In the genomic region with DNA sequence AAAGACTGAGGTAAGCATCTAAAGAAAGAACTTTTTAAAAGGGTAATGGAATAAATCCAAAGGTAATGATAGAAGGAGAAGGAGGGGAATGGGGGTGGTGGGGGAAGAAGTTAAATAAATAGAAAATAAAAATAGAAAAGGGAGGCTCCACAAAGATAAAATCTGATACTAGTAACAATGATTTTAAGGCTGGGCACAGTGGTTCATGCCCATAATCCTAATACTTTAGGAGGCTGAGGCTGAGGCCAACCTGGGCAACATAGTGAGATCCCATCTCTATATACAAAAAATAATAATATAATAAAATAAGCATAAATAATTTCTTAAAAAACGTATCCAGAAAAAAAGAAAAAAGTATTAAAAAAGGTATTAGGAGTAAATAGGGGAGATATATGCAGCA, we compare ENCODE assay signal across 17 cellular contexts.
A peak's percentile ranks its signal among the peaks of the same experiment; 100 is the strongest.
DNase-seq lines count a peak whose midpoint lies in the region; ATAC-seq, FAIRE-seq and TF ChIP-seq lines count a peak whose summit lies in the region.
"Had no signal": no experiment of that assay in that cellular context is flagged by ENCODE, and none has a peak within 500 bp of the region (broad histone marks: within the 10 kb centered on the region; RNA-seq: fewer than 3 reads in every experiment).

No MANE protein-coding gene starts in this region.

- no peaks in the 10 kb centered on the region for H3K9me1 ChIP-seq in K562 (ENCODE audit: control insufficient read depth, insufficient read depth, low read length)

- no peak for ATAC-seq in activated T-cell treated with anti-CD3 and anti-CD28 coated beads, Interleukin-2, amount 50 U/mL, for 4 hours
- ATAC-seq in K562 (no peak), natural killer cell (no peak)

- no peak overlapping the region for H3K4me3 Mint-ChIP-seq in activated T-cell treated with anti-CD3 and anti-CD28 coated beads, Interleukin-2, amount 50 U/mL, for 24 hours
- no peak overlapping the region for H3K4me3 Mint-ChIP-seq in activated T-cell treated with anti-CD3 and anti-CD28 coated beads, Interleukin-2, amount 50 U/mL, for 4 hours
- no peak overlapping the region for H3K4me3 Mint-ChIP-seq in CD8-positive, alpha-beta memory T cell
- no peak overlapping the region for H3K4me3 Mint-ChIP-seq in natural killer cell
- H3K4me3 Mint-ChIP-seq: IgD-negative memory B cell had no signal

- peaks cover 91% of the 10 kb centered on the region for H3K36me3 Mint-ChIP-seq in activated T-cell treated with anti-CD3 and anti-CD28 coated beads, Interleukin-2, amount 50 U/mL, for 24 hours (ENCODE audit: low read depth)
- H3K36me3 Mint-ChIP-seq in activated T-cell treated with anti-CD3 and anti-CD28 coated beads, Interleukin-2, amount 50 U/mL, for 4 hours (ENCODE audit: insufficient read depth), result peaks cover 38% of the 10 kb centered on the region
- H3K36me3 Mint-ChIP-seq in CD8-positive, alpha-beta memory T cell, result peaks cover 4 to 82% (median 13%) of the 10 kb centered on the region in 3 donors
- H3K36me3 Mint-ChIP-seq in natural killer cell, result peaks cover 18% of the 10 kb centered on the region

- in situ Hi-C loops in K562 (cut with MboI), result no loop called here

- peaks cover 25% of the 10 kb centered on the region for H3K4me1 ChIP-seq in CD8-positive, alpha-beta memory T cell (ENCODE audit: insufficient read depth, low read length)
- H3K4me1 ChIP-seq in K562 (replicated peaks in 1 of 2; ENCODE audit: control insufficient read depth in 2 of 2, insufficient read depth in 2 of 2, low read length in 2 of 2), result peaks cover 11 to 17% of the 10 kb centered on the region in 2 experiments
- H3K4me1 ChIP-seq: HAP-1 had no signal

- intact Hi-C loops in K562 (cut with micrococcal nuclease) (no loop called here), natural killer cell (cut with micrococcal nuclease) (no loop called here)

- DNase-seq in activated T-cell treated with anti-CD3 and anti-CD28 coated beads, Interleukin-2, amount 50 U/mL, for 24 hours, result no peak
- no peak for DNase-seq in activated T-cell treated with anti-CD3 and anti-CD28 coated beads, Interleukin-2, amount 50 U/mL, for 4 hours
- DNase-seq in CD8-positive, alpha-beta memory T cell, result no peak
- DNase-seq in K562 (ENCODE audit: extremely low read depth in 1 of 4, low spot score in 3 of 4), result no peak
- no peak for DNase-seq in natural killer cell
- no peak for DNase-seq in amniotic stem cell (lab: John Stamatoyannopoulos, UW)
- no peak for DNase-seq in T1000 (lab: John Stamatoyannopoulos, UW)
- DNase-seq: Calu3, DMS53, NCI-H1105 treated with DMSO at 0.1 percent for 48 hours, NCI-H1694 treated with DMSO at 0.1 percent for 48 hours, NCI-H2107, NCI-H226, NCI-H524 treated with DMSO at 0.1 percent for 48 hours, SHP77 had no signal

- no peaks in the 10 kb centered on the region; the same call in 1 of the 2 replicates for H4K20me1 ChIP-seq in K562 (replicated peaks; ENCODE audit: control insufficient read depth, insufficient read depth, low read length)

- 25% methylated on average over 1 of the region's 1 CpG for WGBS in K562 (ENCODE audit: insufficient coverage, low coverage, missing lambda C conversion rate)

- CTCF ChIA-PET in CD8-positive, alpha-beta memory T cell (lab: Charles Lee), result interaction anchor here (1.6 kb wide), 1 partner anchor 10 kb away, joined by 5 read pairs; no protein-coding TSS in a partner anchor
- CTCF ChIA-PET in K562 (lab: Yijun Ruan, JAX; ENCODE audit: low intra/inter-chr PET ratio), result no interaction called here

- no peaks in the 10 kb centered on the region for H3K27me3 Mint-ChIP-seq in activated T-cell treated with anti-CD3 and anti-CD28 coated beads, Interleukin-2, amount 50 U/mL, for 24 hours
- H3K27me3 Mint-ChIP-seq in activated T-cell treated with anti-CD3 and anti-CD28 coated beads, Interleukin-2, amount 50 U/mL, for 4 hours (ENCODE audit: low read depth), result no peaks in the 10 kb centered on the region
- no peaks in the 10 kb centered on the region for H3K27me3 Mint-ChIP-seq in CD8-positive, alpha-beta memory T cell
- H3K27me3 Mint-ChIP-seq in natural killer cell (ENCODE audit: low read depth in 2 of 2), result no peaks in the 10 kb centered on the region
- H3K27me3 Mint-ChIP-seq: IgD-negative memory B cell had no signal

- POLR2A ChIA-PET in CD8-positive, alpha-beta memory T cell (lab: Charles Lee), result no interaction called here
- POLR2A ChIA-PET in K562 (lab: Yijun Ruan, JAX), result no interaction called here

- H3K9me3 ChIP-seq in CD8-positive, alpha-beta memory T cell (ENCODE audit: low read length), result no peaks in the 10 kb centered on the region
- no peaks in the 10 kb centered on the region for H3K9me3 ChIP-seq in K562 (replicated peaks; ENCODE audit: control insufficient read depth, insufficient read depth, low read depth, low read length)
- H3K9me3 ChIP-seq: HAP-1 had no signal

- no peaks in the 10 kb centered on the region for H3K79me2 ChIP-seq in K562 (ENCODE audit: control insufficient read depth, insufficient read depth, low read length)

- H3K9ac ChIP-seq in K562 (ENCODE audit: insufficient read depth in 1 of 2, low read depth in 2 of 2, low read length in 2 of 2), result no peak overlapping the region

- peak overlapping the region; percentile 69 for H3K27ac Mint-ChIP-seq in activated T-cell treated with anti-CD3 and anti-CD28 coated beads, Interleukin-2, amount 50 U/mL, for 24 hours
- H3K27ac Mint-ChIP-seq in CD8-positive, alpha-beta memory T cell, result peak overlapping the region in 5 of 8 donors; percentile 36 to 77 (median 70)
- peak overlapping the region; percentile 32 to 65 for H3K27ac Mint-ChIP-seq in natural killer cell

- FAIRE-seq in K562 (lab: Jason Lieb, UNC), result no peak

- no peak overlapping the region for H3K27ac ChIP-seq in CD8-positive, alpha-beta memory T cell (ENCODE audit: low read depth, low read length)
- no peak overlapping the region for H3K27ac ChIP-seq in K562 (ENCODE audit: extremely low read depth, low read depth, low read length)

- TF ChIP-seq RAD21 in K562 (CRISPR knock-in tag; conservative IDR thresholded peaks at IDR 0.05 in 1 of 2, IDR thresholded peaks at IDR 0.05 in 1 of 2), result no peak

- no peaks in the 10 kb centered on the region for H3K9me3 Mint-ChIP-seq in activated T-cell treated with anti-CD3 and anti-CD28 coated beads, Interleukin-2, amount 50 U/mL, for 24 hours
- H3K9me3 Mint-ChIP-seq in activated T-cell treated with anti-CD3 and anti-CD28 coated beads, Interleukin-2, amount 50 U/mL, for 4 hours, result no peaks in the 10 kb centered on the region
- no peaks in the 10 kb centered on the region for H3K9me3 Mint-ChIP-seq in CD8-positive, alpha-beta memory T cell
- H3K9me3 Mint-ChIP-seq in natural killer cell, result no peaks in the 10 kb centered on the region
- H3K9me3 Mint-ChIP-seq: IgD-negative memory B cell had no signal

- no peak for TF ChIP-seq POLR2A in K562 (conservative IDR thresholded peaks at IDR 0.05)

- no peak for TF ChIP-seq CTCF in K562 (IDR thresholded peaks at IDR 0.05 in 2 of 3, conservative IDR thresholded peaks at IDR 0.05 in 1 of 3; ENCODE audit: insufficient read depth in 2 of 3, low read depth in 1 of 3, low read length in 3 of 3)
- TF ChIP-seq CTCF in natural killer cell (IDR thresholded peaks at IDR 0.05), result no peak

- BruUV-seq in K562 (replicated peaks; lab: Mats Ljungman, UMichigan), result no TSS peak

- H3K4me3 ChIP-seq in CD8-positive, alpha-beta memory T cell (ENCODE audit: low read length), result no peak overlapping the region
- no peak overlapping the region for H3K4me3 ChIP-seq in K562
- H3K4me3 ChIP-seq: HAP-1 had no signal

- H3K27me3 ChIP-seq in CD8-positive, alpha-beta memory T cell (ENCODE audit: insufficient read depth, low read length, poor library complexity, severe bottlenecking), result no peaks in the 10 kb centered on the region
- no peaks in the 10 kb centered on the region for H3K27me3 ChIP-seq in K562 (ENCODE audit: control insufficient read depth in 2 of 2, insufficient read depth in 2 of 2, low read length in 2 of 2)

- TF ChIP-seq EP300 in K562 (IDR thresholded peaks at IDR 0.05; ENCODE audit: low read length), result no peak

- peaks cover 30% of the 10 kb centered on the region for H3K36me3 ChIP-seq in CD8-positive, alpha-beta memory T cell (ENCODE audit: insufficient read depth, low read length)
- H3K36me3 ChIP-seq in K562 (ENCODE audit: control insufficient read depth, insufficient read depth, low read length), result no peaks in the 10 kb centered on the region

- no peak overlapping the region for H2AFZ ChIP-seq in K562 (ENCODE audit: low read depth, low read length)

- H3K4me2 ChIP-seq in K562 (ENCODE audit: insufficient read depth, low read length), result no peak overlapping the region

- peaks cover 62% of the 10 kb centered on the region for H3K4me1 Mint-ChIP-seq in activated T-cell treated with anti-CD3 and anti-CD28 coated beads, Interleukin-2, amount 50 U/mL, for 24 hours (ENCODE audit: low read depth)
- H3K4me1 Mint-ChIP-seq in activated T-cell treated with anti-CD3 and anti-CD28 coated beads, Interleukin-2, amount 50 U/mL, for 4 hours (ENCODE audit: low read depth), result peaks cover 51% of the 10 kb centered on the region
- peaks cover 31 to 64% (median 60%) of the 10 kb centered on the region in 3 donors for H3K4me1 Mint-ChIP-seq in CD8-positive, alpha-beta memory T cell
- H3K4me1 Mint-ChIP-seq in natural killer cell, result peaks cover 21% of the 10 kb centered on the region in 2 donors

TF ChIP-seq in K562, 482 proteins besides CTCF, POLR2A, EP300 and RAD21 (continues in another document):
- peak; percentile 90 for TF ChIP-seq HNRNPK (IDR thresholded peaks at IDR 0.05; ENCODE audit: low read depth, low read length, poor library complexity, severe bottlenecking)
- peak; percentile 87 for TF ChIP-seq PCBP2 (IDR thresholded peaks at IDR 0.05; ENCODE audit: low read depth, low read length, poor library complexity, severe bottlenecking)
- TF ChIP-seq ZC3H4 (CRISPR knock-in tag; IDR thresholded peaks at IDR 0.05; ENCODE audit: borderline replicate concordance), result no peak
- TF ChIP-seq, protein P1, sequence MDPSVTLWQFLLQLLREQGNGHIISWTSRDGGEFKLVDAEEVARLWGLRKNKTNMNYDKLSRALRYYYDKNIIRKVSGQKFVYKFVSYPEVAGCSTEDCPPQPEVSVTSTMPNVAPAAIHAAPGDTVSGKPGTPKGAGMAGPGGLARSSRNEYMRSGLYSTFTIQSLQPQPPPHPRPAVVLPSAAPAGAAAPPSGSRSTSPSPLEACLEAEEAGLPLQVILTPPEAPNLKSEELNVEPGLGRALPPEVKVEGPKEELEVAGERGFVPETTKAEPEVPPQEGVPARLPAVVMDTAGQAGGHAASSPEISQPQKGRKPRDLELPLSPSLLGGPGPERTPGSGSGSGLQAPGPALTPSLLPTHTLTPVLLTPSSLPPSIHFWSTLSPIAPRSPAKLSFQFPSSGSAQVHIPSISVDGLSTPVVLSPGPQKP (CRISPR knock-in tag; IDR thresholded peaks at IDR 0.05), result no peak
- peak; percentile 64 for TF ChIP-seq PCBP1 (IDR thresholded peaks at IDR 0.05; ENCODE audit: low read depth, low read length, poor library complexity, severe bottlenecking)
- TF ChIP-seq FOXK1 (CRISPR knock-in tag; IDR thresholded peaks at IDR 0.05; ENCODE audit: borderline replicate concordance), result no peak
- no peak for TF ChIP-seq ZFP1 (CRISPR knock-in tag; IDR thresholded peaks at IDR 0.05)
- no peak for TF ChIP-seq CXXC5 (CRISPR knock-in tag; IDR thresholded peaks at IDR 0.05)
- peak; percentile 56 for TF ChIP-seq RBM25 (IDR thresholded peaks at IDR 0.05; ENCODE audit: low read depth, low read length, severe bottlenecking)
